8 cellular contexts compared by ENCODE assay signal in genomic region chr2:119826370-119826961, GRCh38.
A peak's percentile ranks its signal among the peaks of the same experiment; 100 is the strongest.
DNase-seq lines count a peak whose midpoint lies in the region; ATAC-seq lines count a peak whose summit lies in the region.

No MANE protein-coding gene starts in this region.

- no peaks in the 10 kb centered on the region for H3K4me1 ChIP-seq in SJCRH30

- peaks cover 4% of the 10 kb centered on the region; the same call in 1 of the 2 replicates for H3K9me3 ChIP-seq in SJCRH30 (replicated peaks)

- peaks cover 1% of the 10 kb centered on the region; the same call in 1 of the 2 replicates for H3K36me3 ChIP-seq in SJCRH30

- DNase-seq in Right ventricle myocardium inferior (ENCODE audit: missing footprints), result no peak
- DNase-seq in cardiac septum (ENCODE audit: low spot score), result no peak
- peak; percentile 31 to 61 for DNase-seq in SJCRH30
- DNase-seq in central memory CD4-positive, alpha-beta T cell, result peak; percentile 32
- DNase-seq in lung microvascular endothelial cell (ENCODE audit: low read depth in 2 of 2), result peak; percentile 30 to 66
- no peak for DNase-seq in kidney glomerular epithelial cell (lab: John Stamatoyannopoulos, UW)

- ATAC-seq in Right ventricle myocardium inferior, result peak; percentile 39
- peak; percentile 66 for ATAC-seq in HG02623 (IDR thresholded peaks at IDR 0.05; ENCODE audit: unreplicated experiment)
- no peak for ATAC-seq in GM19324 (IDR thresholded peaks at IDR 0.05; ENCODE audit: low FRiP score, unreplicated experiment)

- no peak overlapping the region for H3K27ac ChIP-seq in SJCRH30

- no peak overlapping the region for H3K4me3 ChIP-seq in SJCRH30

- H3K27me3 ChIP-seq in SJCRH30, result no peaks in the 10 kb centered on the region

- intact Hi-C loops in Right ventricle myocardium inferior (cut with DNase I), result loop anchor here (2.0 to 10.0 kb wide), 2 partner anchors 126 to 348 kb away; no protein-coding TSS in a partner anchor
- intact Hi-C loops in cardiac septum (cut with DNase I), result no loop called here

Comparison
In these comparisons a context has a peak if more than half of its experiments do, and no peak if none do; other contexts are left out.
1. DNase-seq: peak in SJCRH30 (2 of 2), central memory CD4-positive, alpha-beta T cell (single experiment) and lung microvascular endothelial cell (2 of 2); none in Right ventricle myocardium inferior (single experiment), cardiac septum (single experiment) and kidney glomerular epithelial cell (single experiment).